In genomic region chr5:177425801-177426565, GRCh38 we compare ENCODE assay signal across 1 cellular context.
TF ChIP-seq lines count a peak whose summit lies in the region.

No MANE protein-coding gene starts in this region.

TF ChIP-seq in A549, 52 proteins besides CTCF, POLR2A, EP300 and RAD21 (continued from another document):
- no peak for TF ChIP-seq REST (IDR thresholded peaks at IDR 0.05)
- TF ChIP-seq FOXS1 (CRISPR knock-in tag; IDR thresholded peaks at IDR 0.05): no peak
- TF ChIP-seq MYC (IDR thresholded peaks at IDR 0.05; ENCODE audit: borderline replicate concordance, low read length): peak; percentile 49; the same call in 1 of the 2 replicates
- TF ChIP-seq KDM5A (IDR thresholded peaks at IDR 0.05): no peak
- 0 out of 2 replicates have a peak, but pooled peaks have one; percentile 21 for TF ChIP-seq MAZ (IDR thresholded peaks at IDR 0.05; ENCODE audit: borderline replicate concordance, low read depth, low read length)
- no peak for TF ChIP-seq BHLHE40 (IDR thresholded peaks at IDR 0.05; ENCODE audit: low read depth, low read length)
- TF ChIP-seq TP53 (CRISPR knock-in tag; IDR thresholded peaks at IDR 0.05): no peak
- TF ChIP-seq ESRRA (IDR thresholded peaks at IDR 0.05; ENCODE audit: borderline replicate concordance, low read length): no peak
- no peak for TF ChIP-seq ELK1 (IDR thresholded peaks at IDR 0.05; ENCODE audit: low read depth, low read length)
- no peak for TF ChIP-seq CEBPB (IDR thresholded peaks at IDR 0.05)
- 0 out of 2 replicates have a peak, but pooled peaks have one; percentile 23 for TF ChIP-seq EHF (CRISPR knock-in tag; IDR thresholded peaks at IDR 0.05)
- no peak for TF ChIP-seq ZC3H11A (IDR thresholded peaks at IDR 0.05)
- TF ChIP-seq TFCP2L1 (CRISPR knock-in tag; IDR thresholded peaks at IDR 0.05): peak; percentile 70; the same call in 1 of the 2 replicates
- TF ChIP-seq NR3C1 (IDR thresholded peaks at IDR 0.05): no peak
- TF ChIP-seq RFX5 (IDR thresholded peaks at IDR 0.05): peak; percentile 19
- TF ChIP-seq CHD2 (IDR thresholded peaks at IDR 0.05; ENCODE audit: low read length, partially characterized antibody): peak; percentile 10
- no peak for TF ChIP-seq ZSCAN20 (CRISPR knock-in tag; IDR thresholded peaks at IDR 0.05)
- TF ChIP-seq CBX2 (IDR thresholded peaks at IDR 0.05; ENCODE audit: borderline replicate concordance, low read depth): no peak
- peak; percentile 66; the same call in 1 of the 2 replicates for TF ChIP-seq E2F6 (IDR thresholded peaks at IDR 0.05; ENCODE audit: borderline replicate concordance, low read depth)
- TF ChIP-seq POLR2AphosphoS2 (conservative IDR thresholded peaks at IDR 0.05; ENCODE audit: low read length): no peak
- peak; percentile 95 for TF ChIP-seq PHF8 (IDR thresholded peaks at IDR 0.05; ENCODE audit: borderline replicate concordance, low read depth)
- TF ChIP-seq NFE2L2 (conservative IDR thresholded peaks at IDR 0.05; ENCODE audit: low read length): no peak
- TF ChIP-seq FOSL2 (IDR thresholded peaks at IDR 0.05): no peak
- no peak for TF ChIP-seq FOSL2 (CRISPR knock-in tag; IDR thresholded peaks at IDR 0.05)
- no peak for TF ChIP-seq HES2 (IDR thresholded peaks at IDR 0.05)
- no peak for TF ChIP-seq SMC3 (IDR thresholded peaks at IDR 0.05)
- TF ChIP-seq CBX8 (IDR thresholded peaks at IDR 0.05): no peak
- TF ChIP-seq ZNF302 (CRISPR knock-in tag; IDR thresholded peaks at IDR 0.05): no peak
- TF ChIP-seq PBX3 (IDR thresholded peaks at IDR 0.05): peak; percentile 95
- peak; percentile 96 for TF ChIP-seq KDM1A (IDR thresholded peaks at IDR 0.05; ENCODE audit: low read depth)
- peak; percentile 63 to 84; a peak in 3 of 5 replicates for TF ChIP-seq JUN (IDR thresholded peaks at IDR 0.05)
- peak; percentile 78; the same call in 2 of the 3 replicates for TF ChIP-seq BCL3 (IDR thresholded peaks at IDR 0.05)
- TF ChIP-seq JUNB (IDR thresholded peaks at IDR 0.05): no peak
- TF ChIP-seq MAX (IDR thresholded peaks at IDR 0.05): peak; percentile 70; the same call in 1 of the 2 replicates
